1 cellular context compared by ENCODE assay signal in the genomic region with DNA sequence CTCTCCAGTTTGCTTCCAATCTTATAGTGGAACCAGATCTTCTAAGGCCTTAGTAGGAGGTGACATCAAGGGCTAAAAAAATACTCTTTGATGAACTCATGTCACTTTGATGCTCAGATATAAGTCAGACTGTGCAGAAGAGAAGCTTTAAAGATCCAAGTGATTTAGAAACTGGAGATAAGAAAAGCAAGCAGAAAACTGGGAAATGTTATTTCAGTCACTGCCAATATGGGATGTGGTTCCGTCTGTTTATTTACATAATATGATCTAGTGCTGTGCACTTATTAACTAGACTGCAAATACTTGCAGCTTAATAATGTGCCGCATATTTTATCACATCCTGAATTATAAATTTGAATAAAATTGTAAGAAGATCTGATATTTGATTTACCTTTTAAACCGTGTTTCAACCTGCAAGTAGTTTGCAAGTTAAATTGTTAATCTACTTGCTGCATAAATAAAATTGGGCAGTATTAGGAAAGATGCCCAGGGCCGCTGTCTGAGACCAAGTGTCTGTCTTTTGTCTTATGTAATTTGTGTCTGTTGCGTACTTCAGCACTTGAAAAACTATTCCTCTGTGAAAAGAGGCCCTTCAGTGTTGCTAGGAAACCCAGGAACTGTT.
A peak's percentile ranks its signal among the peaks of the same experiment; 100 is the strongest.
TF ChIP-seq lines count a peak whose summit lies in the region.

No MANE protein-coding gene starts in this region.

TF ChIP-seq in HepG2, 621 proteins besides CTCF, POLR2A, EP300 and RAD21 (continued from another document and continues in another):
- TF ChIP-seq SOX6 (IDR thresholded peaks at IDR 0.05) (no peak), SOX6 (CRISPR knock-in tag; IDR thresholded peaks at IDR 0.05) (peak; percentile 92), ZBTB34 (CRISPR knock-in tag; IDR thresholded peaks at IDR 0.05) (no peak), ZNF552 (CRISPR knock-in tag; IDR thresholded peaks at IDR 0.05; ENCODE audit: borderline replicate concordance) (no peak), ZNF703 (CRISPR knock-in tag; IDR thresholded peaks at IDR 0.05; ENCODE audit: borderline replicate concordance) (no peak), ZBTB25 (CRISPR knock-in tag; IDR thresholded peaks at IDR 0.05) (no peak; the same call in 1 of the 2 replicates), ZNF556 (CRISPR knock-in tag; IDR thresholded peaks at IDR 0.05; ENCODE audit: borderline replicate concordance) (no peak), ZFP41 (CRISPR knock-in tag; IDR thresholded peaks at IDR 0.05; ENCODE audit: borderline replicate concordance) (no peak), PAX8 (CRISPR knock-in tag; IDR thresholded peaks at IDR 0.05; ENCODE audit: borderline replicate concordance) (no peak), CREB1 (IDR thresholded peaks at IDR 0.05) (no peak), CREB1 (CRISPR knock-in tag; IDR thresholded peaks at IDR 0.05) (peak; percentile 61), ZNF678 (CRISPR knock-in tag; IDR thresholded peaks at IDR 0.05) (no peak), ATF7 (IDR thresholded peaks at IDR 0.05) (no peak), ATF7 (CRISPR knock-in tag; IDR thresholded peaks at IDR 0.05) (no peak), U2AF2 (IDR thresholded peaks at IDR 0.05; ENCODE audit: low read depth, low read length) (no peak), FOXJ3 (CRISPR knock-in tag; IDR thresholded peaks at IDR 0.05; ENCODE audit: borderline replicate concordance) (peak; percentile 96), MEF2D (CRISPR knock-in tag; IDR thresholded peaks at IDR 0.05) (peak; percentile 94), ZSCAN20 (CRISPR knock-in tag; IDR thresholded peaks at IDR 0.05; ENCODE audit: borderline replicate concordance) (no peak), ZNF777 (CRISPR knock-in tag; IDR thresholded peaks at IDR 0.05) (no peak), ZMYM3 (CRISPR knock-in tag; IDR thresholded peaks at IDR 0.05) (no peak), NFATC3 (CRISPR knock-in tag; IDR thresholded peaks at IDR 0.05) (no peak), MIER3 (CRISPR knock-in tag; IDR thresholded peaks at IDR 0.05; ENCODE audit: borderline replicate concordance) (peak; percentile 84; the same call in 1 of the 2 replicates), SMAD3 (CRISPR knock-in tag; IDR thresholded peaks at IDR 0.05) (peak; percentile 67; the same call in 1 of the 2 replicates), HDAC2 (CRISPR knock-in tag; IDR thresholded peaks at IDR 0.05) (peak; percentile 93), ZNF124 (CRISPR knock-in tag; IDR thresholded peaks at IDR 0.05) (peak; percentile 83; the same call in 1 of the 2 replicates), ZSCAN5A (CRISPR knock-in tag; IDR thresholded peaks at IDR 0.05; ENCODE audit: borderline replicate concordance) (peak; percentile 29; the same call in 1 of the 2 replicates), SATB2 (CRISPR knock-in tag; IDR thresholded peaks at IDR 0.05) (peak; percentile 70; the same call in 1 of the 2 replicates), FOXO1 (CRISPR knock-in tag; IDR thresholded peaks at IDR 0.05) (peak; percentile 67; the same call in 1 of the 2 replicates), NFE2L2 (IDR thresholded peaks at IDR 0.05; ENCODE audit: low read length) (no peak), CREM (IDR thresholded peaks at IDR 0.05) (peak; percentile 97), CREM (CRISPR knock-in tag; IDR thresholded peaks at IDR 0.05) (no peak), GATAD2A (CRISPR knock-in tag; IDR thresholded peaks at IDR 0.05) (peak; percentile 90), MYNN (CRISPR knock-in tag; IDR thresholded peaks at IDR 0.05; ENCODE audit: low read depth) (no peak), FOXP4 (CRISPR knock-in tag; IDR thresholded peaks at IDR 0.05) (peak; percentile 94), ZNF883 (CRISPR knock-in tag; IDR thresholded peaks at IDR 0.05; ENCODE audit: not compliant biosample characterization) (no peak), JARID2 (CRISPR knock-in tag; IDR thresholded peaks at IDR 0.05; ENCODE audit: insufficient replicate concordance) (no peak), ZNF367 (CRISPR knock-in tag; IDR thresholded peaks at IDR 0.05; ENCODE audit: borderline replicate concordance) (no peak), SKIL (CRISPR knock-in tag; IDR thresholded peaks at IDR 0.05; ENCODE audit: borderline replicate concordance) (peak; percentile 81), SIX4 (CRISPR knock-in tag; IDR thresholded peaks at IDR 0.05) (peak; percentile 80), BHLHE40 (IDR thresholded peaks at IDR 0.05; ENCODE audit: low read length) (0 out of 2 replicates have a peak, but pooled peaks have one; percentile 13), TARDBP (CRISPR knock-in tag; IDR thresholded peaks at IDR 0.05) (peak; percentile 69; the same call in 1 of the 2 replicates), IRF9 (CRISPR knock-in tag; IDR thresholded peaks at IDR 0.05; ENCODE audit: borderline replicate concordance) (no peak), ESRRA (CRISPR knock-in tag; IDR thresholded peaks at IDR 0.05; ENCODE audit: low read depth) (no peak), ZNF644 (CRISPR knock-in tag; IDR thresholded peaks at IDR 0.05; ENCODE audit: low read depth) (0 out of 2 replicates have a peak, but pooled peaks have one; percentile 30), STAG1 (CRISPR knock-in tag; IDR thresholded peaks at IDR 0.05) (peak; percentile 23; the same call in 1 of the 2 replicates), NR2F1 (CRISPR knock-in tag; IDR thresholded peaks at IDR 0.05) (0 out of 4 replicates have a peak, but pooled peaks of 1 of the 2 experiments have one; percentile 48)
- TF ChIP-seq, protein P1, sequence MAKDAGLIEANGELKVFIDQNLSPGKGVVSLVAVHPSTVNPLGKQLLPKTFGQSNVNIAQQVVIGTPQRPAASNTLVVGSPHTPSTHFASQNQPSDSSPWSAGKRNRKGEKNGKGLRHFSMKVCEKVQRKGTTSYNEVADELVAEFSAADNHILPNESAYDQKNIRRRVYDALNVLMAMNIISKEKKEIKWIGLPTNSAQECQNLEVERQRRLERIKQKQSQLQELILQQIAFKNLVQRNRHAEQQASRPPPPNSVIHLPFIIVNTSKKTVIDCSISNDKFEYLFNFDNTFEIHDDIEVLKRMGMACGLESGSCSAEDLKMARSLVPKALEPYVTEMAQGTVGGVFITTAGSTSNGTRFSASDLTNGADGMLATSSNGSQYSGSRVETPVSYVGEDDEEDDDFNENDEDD (CRISPR knock-in tag; IDR thresholded peaks at IDR 0.05; ENCODE audit: borderline replicate concordance): no peak
- TF ChIP-seq, protein P2, sequence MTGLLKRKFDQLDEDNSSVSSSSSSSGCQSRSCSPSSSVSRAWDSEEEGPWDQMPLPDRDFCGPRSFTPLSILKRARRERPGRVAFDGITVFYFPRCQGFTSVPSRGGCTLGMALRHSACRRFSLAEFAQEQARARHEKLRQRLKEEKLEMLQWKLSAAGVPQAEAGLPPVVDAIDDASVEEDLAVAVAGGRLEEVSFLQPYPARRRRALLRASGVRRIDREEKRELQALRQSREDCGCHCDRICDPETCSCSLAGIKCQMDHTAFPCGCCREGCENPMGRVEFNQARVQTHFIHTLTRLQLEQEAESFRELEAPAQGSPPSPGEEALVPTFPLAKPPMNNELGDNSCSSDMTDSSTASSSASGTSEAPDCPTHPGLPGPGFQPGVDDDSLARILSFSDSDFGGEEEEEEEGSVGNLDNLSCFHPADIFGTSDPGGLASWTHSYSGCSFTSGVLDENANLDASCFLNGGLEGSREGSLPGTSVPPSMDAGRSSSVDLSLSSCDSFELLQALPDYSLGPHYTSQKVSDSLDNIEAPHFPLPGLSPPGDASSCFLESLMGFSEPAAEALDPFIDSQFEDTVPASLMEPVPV (CRISPR knock-in tag; IDR thresholded peaks at IDR 0.05): no peak
- TF ChIP-seq, protein P3, sequence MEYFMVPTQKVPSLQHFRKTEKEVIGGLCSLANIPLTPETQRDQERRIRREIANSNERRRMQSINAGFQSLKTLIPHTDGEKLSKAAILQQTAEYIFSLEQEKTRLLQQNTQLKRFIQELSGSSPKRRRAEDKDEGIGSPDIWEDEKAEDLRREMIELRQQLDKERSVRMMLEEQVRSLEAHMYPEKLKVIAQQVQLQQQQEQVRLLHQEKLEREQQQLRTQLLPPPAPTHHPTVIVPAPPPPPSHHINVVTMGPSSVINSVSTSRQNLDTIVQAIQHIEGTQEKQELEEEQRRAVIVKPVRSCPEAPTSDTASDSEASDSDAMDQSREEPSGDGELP (IDR thresholded peaks at IDR 0.05; ENCODE audit: borderline replicate concordance, low read depth): peak; percentile 73; the same call in 1 of the 2 replicates
- TF ChIP-seq, protein P4, sequence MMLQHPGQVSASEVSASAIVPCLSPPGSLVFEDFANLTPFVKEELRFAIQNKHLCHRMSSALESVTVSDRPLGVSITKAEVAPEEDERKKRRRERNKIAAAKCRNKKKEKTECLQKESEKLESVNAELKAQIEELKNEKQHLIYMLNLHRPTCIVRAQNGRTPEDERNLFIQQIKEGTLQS (CRISPR knock-in tag; IDR thresholded peaks at IDR 0.05): 0 out of 2 replicates have a peak, but pooled peaks have one; percentile 13
- TF ChIP-seq, protein P5, sequence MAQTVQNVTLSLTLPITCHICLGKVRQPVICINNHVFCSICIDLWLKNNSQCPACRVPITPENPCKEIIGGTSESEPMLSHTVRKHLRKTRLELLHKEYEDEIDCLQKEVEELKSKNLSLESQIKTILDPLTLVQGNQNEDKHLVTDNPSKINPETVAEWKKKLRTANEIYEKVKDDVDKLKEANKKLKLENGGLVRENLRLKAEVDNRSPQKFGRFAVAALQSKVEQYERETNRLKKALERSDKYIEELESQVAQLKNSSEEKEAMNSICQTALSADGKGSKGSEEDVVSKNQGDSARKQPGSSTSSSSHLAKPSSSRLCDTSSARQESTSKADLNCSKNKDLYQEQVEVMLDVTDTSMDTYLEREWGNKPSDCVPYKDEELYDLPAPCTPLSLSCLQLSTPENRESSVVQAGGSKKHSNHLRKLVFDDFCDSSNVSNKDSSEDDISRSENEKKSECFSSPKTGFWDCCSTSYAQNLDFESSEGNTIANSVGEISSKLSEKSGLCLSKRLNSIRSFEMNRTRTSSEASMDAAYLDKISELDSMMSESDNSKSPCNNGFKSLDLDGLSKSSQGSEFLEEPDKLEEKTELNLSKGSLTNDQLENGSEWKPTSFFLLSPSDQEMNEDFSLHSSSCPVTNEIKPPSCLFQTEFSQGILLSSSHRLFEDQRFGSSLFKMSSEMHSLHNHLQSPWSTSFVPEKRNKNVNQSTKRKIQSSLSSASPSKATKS (CRISPR knock-in tag; IDR thresholded peaks at IDR 0.05): no peak
